In the genomic region with DNA sequence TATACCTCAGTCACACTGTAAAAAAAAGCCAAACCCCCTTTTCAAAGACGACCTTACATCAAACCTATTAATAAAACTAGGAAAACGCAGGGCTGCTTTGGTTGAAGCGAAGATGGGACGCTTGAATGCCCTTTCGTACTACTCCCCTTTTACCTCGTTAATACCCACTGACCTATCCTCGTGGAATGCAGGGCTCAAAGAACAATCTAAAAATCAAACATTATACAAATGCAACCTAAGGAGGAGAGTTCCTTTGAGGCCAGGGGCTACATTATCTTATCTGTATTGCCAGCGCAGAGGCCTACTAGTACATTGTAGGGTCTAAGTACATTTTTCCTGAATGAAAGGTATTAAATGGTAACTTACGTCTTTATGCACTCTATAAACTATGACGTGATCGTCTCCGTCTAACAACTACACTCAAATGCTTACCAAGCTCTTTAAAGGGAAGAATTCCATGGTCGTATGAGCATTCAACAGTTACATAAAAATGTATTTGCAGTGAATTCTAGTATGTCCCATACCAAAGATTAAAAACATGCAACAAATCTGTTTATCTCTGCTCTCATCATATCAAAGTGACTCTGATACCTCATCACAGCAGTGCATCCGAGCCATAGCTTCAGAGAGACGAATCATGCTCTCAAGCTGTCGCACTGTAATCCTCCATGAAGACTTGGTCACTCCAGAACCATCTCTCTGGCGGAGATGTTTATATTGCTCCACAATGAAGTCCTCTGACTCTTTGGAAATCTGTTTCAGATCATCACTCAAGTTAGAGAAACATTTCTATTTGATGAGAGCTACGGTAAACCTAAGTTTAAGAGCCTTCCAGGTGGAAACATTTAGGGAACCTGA, we compare ENCODE assay signal across 1 cellular context.
TF ChIP-seq lines count a peak whose summit lies in the region.

No MANE protein-coding gene starts in this region.

TF ChIP-seq in IMR-90, 13 proteins besides CTCF, POLR2A, EP300 and RAD21:
- TF ChIP-seq MAFK (IDR thresholded peaks at IDR 0.05; ENCODE audit: low read depth, low read length), result no peak
- TF ChIP-seq RCOR1 (IDR thresholded peaks at IDR 0.05; ENCODE audit: insufficient replicate concordance, low read length), result no peak
- TF ChIP-seq CHD1 (IDR thresholded peaks at IDR 0.05; ENCODE audit: low read depth, low read length), result no peak
